ENCODE assay signal across 39 cellular contexts in the genomic region with DNA sequence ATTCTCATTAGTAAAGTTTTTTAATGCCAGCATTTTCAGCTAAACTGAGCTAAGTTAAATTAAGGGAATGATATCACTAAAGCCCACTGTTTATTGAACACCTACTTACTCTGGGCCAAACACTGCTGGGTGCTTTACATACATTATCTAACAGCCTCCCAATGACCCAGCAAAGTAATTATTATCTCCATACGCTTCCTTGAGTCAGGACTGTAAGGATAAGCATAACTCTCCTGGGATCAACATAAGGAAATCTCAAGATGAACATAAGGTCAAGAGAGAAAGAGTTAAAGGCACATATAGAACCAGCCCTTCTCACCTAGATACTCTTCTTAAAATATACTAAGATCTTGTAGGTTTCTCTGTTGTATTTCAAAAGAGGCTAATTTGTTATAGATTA. TPM values are rescaled to one million over a fixed set of nuclear protein-coding genes. Genes with fewer than 3 reads are reported as not detected.
"Had no signal": no experiment of that assay in that cellular context is flagged by ENCODE, and none has a peak within 500 bp of the region (broad histone marks: within the 10 kb centered on the region; RNA-seq: fewer than 3 reads in every experiment).

No MANE protein-coding gene starts in this region.

- H3K4me3 Mint-ChIP-seq: activated B cell treated with CpG ODN at 0.5 μM for 24 hours; activated CD4-positive, alpha-beta memory T cell treated with anti-CD3 and anti-CD28 coated beads for 36 hours; activated CD4-positive, alpha-beta T cell treated with anti-CD3 and anti-CD28 coated beads, Interleukin-2, amount 10 ng/mL, durations not matched to agents 24 days and 14 days; activated CD8-positive, alpha-beta T cell treated with anti-CD3 and anti-CD28 coated beads for 36 hours; activated naive CD4-positive, alpha-beta T cell treated with anti-CD3 and anti-CD28 coated beads for 36 hours; activated naive CD8-positive, alpha-beta T cell treated with anti-CD3 and anti-CD28 coated beads for 36 hours; activated T-cell treated with anti-CD3 and anti-CD28 coated beads, Interleukin-2, amount 50 U/mL, for 4 hours; activated T-cell treated with anti-CD3 and anti-CD28 coated beads, Interleukin-2, amount 50 U/mL, for 72 hours; activated T-helper 1 cell treated with anti-CD3 and anti-CD28 coated beads, Interleukin-12 subunit alpha, Interleukin-12 subunit beta, Interleukin-2, Interleukin-4 antibody, amounts not matched to agents 30 ng/mL and 10 ng/mL and 1 ng/mL, durations not matched to agents 14 hours and 24 hours and 36 hours; activated T-helper 17 cell treated with anti-CD3 and anti-CD28 coated beads, Interleukin-2, amount 50 U/mL, for 72 hours; brain; central memory CD8-positive, alpha-beta T cell; T-helper 1 cell treated with Interleukin-12 subunit alpha and Interleukin-12 subunit beta and Interleukin-4 antibody, amounts not matched to agents 30 μg/mL and 1 μg/mL, for 36 hours; T-helper 2 cell treated with Interferon-gamma antibody and Interleukin-4, amounts not matched to agents 5 μg/mL and 100 μg/mL, for 36 hours had no signal

- DNase-seq: activated B cell treated with CpG ODN at 0.5 μM for 24 hours; activated CD4-positive, alpha-beta memory T cell treated with anti-CD3 and anti-CD28 coated beads for 36 hours; activated CD4-positive, alpha-beta T cell treated with anti-CD3 and anti-CD28 coated beads for 4 hours; activated CD4-positive, alpha-beta T cell treated with anti-CD3 and anti-CD28 coated beads, Interleukin-2, amount 10 ng/mL, durations not matched to agents 24 days and 14 days; activated CD4-positive, alpha-beta T cell treated with anti-CD3 and anti-CD28 coated beads, Interleukin-2, amount 50 U/mL, for 1 hour; activated CD4-positive, alpha-beta T cell treated with anti-CD3 and anti-CD28 coated beads, Interleukin-2, amount 50 U/mL, for 4 hours; activated CD4-positive, CD25-positive, alpha-beta regulatory T cell treated with anti-CD3 and anti-CD28 coated beads, Interleukin-2, amount 50 U/mL, for 72 hours; activated CD8-positive, alpha-beta memory T cell treated with anti-CD3 and anti-CD28 coated beads, Interleukin-2, amount 50 U/mL, for 4 hours; activated CD8-positive, alpha-beta T cell treated with anti-CD3 and anti-CD28 coated beads for 36 hours; activated effector memory CD4-positive, alpha-beta T cell treated with anti-CD3 and anti-CD28 coated beads, Interleukin-2, amount 50 U/mL, for 16 hours; activated gamma-delta T cell treated with Interleukin-2 at 50 U/mL for 16 hours; activated naive CD4-positive, alpha-beta T cell; activated naive CD4-positive, alpha-beta T cell treated with anti-CD3 and anti-CD28 coated beads for 36 hours; activated naive CD4-positive, alpha-beta T cell treated with anti-CD3 and anti-CD28 coated beads, Interleukin-2, amount 50 U/mL, for 16 hours; activated naive CD8-positive, alpha-beta T cell treated with anti-CD3 and anti-CD28 coated beads for 36 hours; activated T-cell treated with anti-CD3 and anti-CD28 coated beads for 4 hours; activated T-cell treated with anti-CD3 and anti-CD28 coated beads, Interleukin-2, amount 50 U/mL, for 1 hour; activated T-cell treated with anti-CD3 and anti-CD28 coated beads, Interleukin-2, amount 50 U/mL, for 4 hours; activated T-cell treated with anti-CD3 and anti-CD28 coated beads, Interleukin-2, amount 50 U/mL, for 72 hours; adrenal gland; amniotic stem cell; aorta; caudate nucleus; cerebellar nuclear complex; T-helper 1 cell; T-helper 2 cell; T-helper 9 cell had no signal

- H3K9me3 ChIP-seq: adrenal gland had no signal

- H3K4me3 ChIP-seq: adrenal gland, cardiac muscle cell had no signal

- H3K9me3 Mint-ChIP-seq: activated B cell treated with CpG ODN at 0.5 μM for 24 hours; activated CD4-positive, alpha-beta memory T cell treated with anti-CD3 and anti-CD28 coated beads for 36 hours; activated CD4-positive, alpha-beta T cell treated with anti-CD3 and anti-CD28 coated beads, Interleukin-2, amount 10 ng/mL, durations not matched to agents 24 days and 14 days; activated CD8-positive, alpha-beta T cell treated with anti-CD3 and anti-CD28 coated beads for 36 hours; activated naive CD4-positive, alpha-beta T cell treated with anti-CD3 and anti-CD28 coated beads for 36 hours; activated naive CD4-positive, alpha-beta T cell treated with anti-CD3 and anti-CD28 coated beads, Interleukin-2, amount 50 U/mL, for 72 hours; activated naive CD8-positive, alpha-beta T cell treated with anti-CD3 and anti-CD28 coated beads for 36 hours; activated T-cell treated with anti-CD3 and anti-CD28 coated beads, Interleukin-2, amount 50 U/mL, for 4 hours; activated T-helper 1 cell treated with anti-CD3 and anti-CD28 coated beads, Interleukin-12 subunit alpha, Interleukin-12 subunit beta, Interleukin-2, Interleukin-4 antibody, amounts not matched to agents 30 ng/mL and 10 ng/mL and 1 ng/mL, durations not matched to agents 14 hours and 24 hours and 36 hours; brain; central memory CD8-positive, alpha-beta T cell; T-helper 1 cell treated with Interleukin-12 subunit alpha and Interleukin-12 subunit beta and Interleukin-4 antibody, amounts not matched to agents 30 μg/mL and 1 μg/mL, for 36 hours; T-helper 2 cell treated with Interferon-gamma antibody and Interleukin-4, amounts not matched to agents 5 μg/mL and 100 μg/mL, for 36 hours had no signal

- H3K4me1 Mint-ChIP-seq: activated B cell treated with CpG ODN at 0.5 μM for 24 hours; activated CD4-positive, alpha-beta T cell treated with anti-CD3 and anti-CD28 coated beads, Interleukin-2, amount 10 ng/mL, durations not matched to agents 24 days and 14 days; activated naive CD8-positive, alpha-beta T cell treated with anti-CD3 and anti-CD28 coated beads for 36 hours; activated T-helper 17 cell treated with anti-CD3 and anti-CD28 coated beads, Interleukin-2, amount 50 U/mL, for 72 hours; brain; central memory CD8-positive, alpha-beta T cell had no signal

- FAIRE-seq: bronchial epithelial cell, TTC549 had no signal

- H3K27ac Mint-ChIP-seq: activated B cell treated with CpG ODN at 0.5 μM for 24 hours; activated CD4-positive, alpha-beta memory T cell treated with anti-CD3 and anti-CD28 coated beads for 36 hours; activated CD4-positive, alpha-beta T cell treated with anti-CD3 and anti-CD28 coated beads, Interleukin-2, amount 10 ng/mL, durations not matched to agents 24 days and 14 days; activated CD8-positive, alpha-beta T cell treated with anti-CD3 and anti-CD28 coated beads for 36 hours; activated naive CD4-positive, alpha-beta T cell treated with anti-CD3 and anti-CD28 coated beads for 36 hours; activated naive CD4-positive, alpha-beta T cell treated with anti-CD3 and anti-CD28 coated beads, Interleukin-2, amount 50 U/mL, for 72 hours; activated naive CD8-positive, alpha-beta T cell treated with anti-CD3 and anti-CD28 coated beads for 36 hours; activated T-cell treated with anti-CD3 and anti-CD28 coated beads, Interleukin-2, amount 50 U/mL, for 72 hours; activated T-helper 1 cell treated with anti-CD3 and anti-CD28 coated beads, Interleukin-12 subunit alpha, Interleukin-12 subunit beta, Interleukin-2, Interleukin-4 antibody, amounts not matched to agents 30 ng/mL and 10 ng/mL and 1 ng/mL, durations not matched to agents 14 hours and 24 hours and 36 hours; activated T-helper 17 cell treated with anti-CD3 and anti-CD28 coated beads, Interleukin-2, amount 50 U/mL, for 72 hours; brain; T-helper 1 cell treated with Interleukin-12 subunit alpha and Interleukin-12 subunit beta and Interleukin-4 antibody, amounts not matched to agents 30 μg/mL and 1 μg/mL, for 36 hours; T-helper 2 cell treated with Interferon-gamma antibody and Interleukin-4, amounts not matched to agents 5 μg/mL and 100 μg/mL, for 36 hours had no signal

- H3K4me1 ChIP-seq: adrenal gland had no signal

- H3K27ac ChIP-seq: adrenal gland, cardiac muscle cell, VCaP had no signal

- H3K27me3 Mint-ChIP-seq: activated B cell treated with CpG ODN at 0.5 μM for 24 hours; activated CD4-positive, alpha-beta memory T cell treated with anti-CD3 and anti-CD28 coated beads for 36 hours; activated CD8-positive, alpha-beta T cell treated with anti-CD3 and anti-CD28 coated beads for 36 hours; activated naive CD8-positive, alpha-beta T cell treated with anti-CD3 and anti-CD28 coated beads for 36 hours; brain; central memory CD8-positive, alpha-beta T cell had no signal

- H3K36me3 ChIP-seq: adrenal gland, cardiac muscle cell had no signal

- H3K27me3 ChIP-seq: cardiac muscle cell had no signal

- H3K36me3 Mint-ChIP-seq: activated CD4-positive, alpha-beta memory T cell treated with anti-CD3 and anti-CD28 coated beads for 36 hours; activated naive CD4-positive, alpha-beta T cell treated with anti-CD3 and anti-CD28 coated beads, Interleukin-2, amount 50 U/mL, for 72 hours; activated naive CD8-positive, alpha-beta T cell treated with anti-CD3 and anti-CD28 coated beads for 36 hours; brain had no signal

RNA-seq across cellular contexts. Expression of a gene that starts 13.7 kb away (rescaled TPM):
- total RNA-seq: activated B cell treated with CpG ODN at 0.5 μM for 24 hours; activated CD4-positive, alpha-beta memory T cell treated with anti-CD3 and anti-CD28 coated beads for 36 hours; activated CD4-positive, alpha-beta T cell treated with anti-CD3 and anti-CD28 coated beads, Interleukin-2, amount 10 ng/mL, durations not matched to agents 24 days and 14 days; activated CD8-positive, alpha-beta memory T cell treated with anti-CD3 and anti-CD28 coated beads for 36 hours; activated CD8-positive, alpha-beta T cell treated with anti-CD3 and anti-CD28 coated beads for 36 hours; activated naive CD4-positive, alpha-beta T cell treated with anti-CD3 and anti-CD28 coated beads for 36 hours; activated naive CD4-positive, alpha-beta T cell treated with anti-CD3 and anti-CD28 coated beads, Interleukin-2, amount 50 U/mL, for 72 hours; activated naive CD8-positive, alpha-beta T cell treated with anti-CD3 and anti-CD28 coated beads for 36 hours; activated T-cell treated with anti-CD3 and anti-CD28 coated beads, Interleukin-2, amount 50 U/mL, for 4 hours; activated T-cell treated with anti-CD3 and anti-CD28 coated beads, Interleukin-2, amount 50 U/mL, for 72 hours; activated T-helper 1 cell treated with anti-CD3 and anti-CD28 coated beads, Interleukin-12 subunit alpha, Interleukin-12 subunit beta, Interleukin-2, Interleukin-4 antibody, amounts not matched to agents 30 ng/mL and 10 ng/mL and 1 ng/mL, durations not matched to agents 14 hours and 24 hours and 36 hours; activated T-helper 17 cell treated with anti-CD3 and anti-CD28 coated beads, Interleukin-2, amount 50 U/mL, for 72 hours; bronchial epithelial cell; cardiac muscle cell had no signal
